27 cellular contexts compared by ENCODE assay signal in the genomic region with DNA sequence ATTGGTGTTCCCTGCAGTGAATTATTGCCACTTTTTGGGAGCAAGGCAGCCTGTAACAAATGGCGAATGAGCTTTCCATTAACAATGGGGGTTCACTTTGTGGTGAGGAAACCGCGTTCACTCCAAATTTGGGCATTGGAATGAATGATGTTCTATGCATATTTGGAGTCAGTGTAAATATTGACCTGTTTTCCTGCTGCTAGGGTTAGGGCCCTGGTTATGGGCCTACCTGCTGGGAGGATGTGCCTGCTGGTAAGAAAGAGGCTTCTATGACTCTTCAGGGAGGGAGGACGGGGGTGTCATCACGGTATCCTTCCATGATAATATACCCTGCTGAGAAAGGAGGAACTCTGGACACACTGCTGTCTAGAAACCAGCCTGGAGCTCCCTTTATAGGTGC. TPM values are rescaled to one million over a fixed set of nuclear protein-coding genes. Genes with fewer than 3 reads are reported as not detected.
"Had no signal": no experiment of that assay in that cellular context is flagged by ENCODE, and none has a peak within 500 bp of the region (broad histone marks: within the 10 kb centered on the region; RNA-seq: fewer than 3 reads in every experiment).

No MANE protein-coding gene starts in this region.

- H3K9me3 Mint-ChIP-seq: activated B cell treated with CpG ODN at 0.5 μM for 24 hours; dendritic cell treated with granulocyte-macrophage colony-stimulating factor and Interleukin-4, amounts not matched to agents 40 ng/mL and 50 ng/mL, for 4 days; effector memory CD8-positive, alpha-beta T cell; naive thymus-derived CD8-positive, alpha-beta T cell had no signal

- H3K36me3 Mint-ChIP-seq: activated naive CD8-positive, alpha-beta T cell; naive thymus-derived CD8-positive, alpha-beta T cell had no signal

- H3K4me3 ChIP-seq: heart left ventricle, lung, psoas muscle, sigmoid colon, spleen, stomach, thoracic aorta had no signal

- DNase-seq: activated B cell treated with CpG ODN at 0.5 μM for 24 hours; activated CD4-positive, alpha-beta T cell treated with anti-CD3 and anti-CD28 coated beads for 48 hours; activated CD8-positive, alpha-beta memory T cell treated with anti-CD3 and anti-CD28 coated beads, Interleukin-2, amount 50 U/mL, for 4 hours; activated CD8-positive, alpha-beta T cell treated with anti-CD3 and anti-CD28 coated beads, Interleukin-2, amount 10 ng/mL, durations not matched to agents 7 days and 5 days; activated effector memory CD4-positive, alpha-beta T cell treated with anti-CD3 and anti-CD28 coated beads, Interleukin-2, amount 50 U/mL, for 16 hours; activated T-cell treated with anti-CD3 and anti-CD28 coated beads, Interleukin-2, amount 50 U/mL, for 48 hours; amygdala; cerebellar nuclear complex; effector memory CD8-positive, alpha-beta T cell; foreskin melanocyte; heart left ventricle; left cardiac atrium; naive thymus-derived CD8-positive, alpha-beta T cell; psoas muscle; sigmoid colon; spleen; stimulated activated CD4-positive, alpha-beta T cell treated with anti-CD3 and anti-CD28 coated beads, Interleukin-1b, Interleukin-23, amount 100 ng/mL, for 48 hours; stomach had no signal

- H3K27ac Mint-ChIP-seq: activated B cell treated with CpG ODN at 0.5 μM for 24 hours; activated CD8-positive, alpha-beta T cell treated with anti-CD3 and anti-CD28 coated beads, Interleukin-2, amount 10 ng/mL, durations not matched to agents 7 days and 5 days; activated naive CD8-positive, alpha-beta T cell; dendritic cell treated with granulocyte-macrophage colony-stimulating factor and Interleukin-4, amounts not matched to agents 40 ng/mL and 50 ng/mL, for 4 days; effector memory CD8-positive, alpha-beta T cell; naive thymus-derived CD8-positive, alpha-beta T cell had no signal

- FAIRE-seq: TTC549, urothelium cell line had no signal

- H3K27ac ChIP-seq: epithelial cell of prostate, heart left ventricle, psoas muscle, sigmoid colon, spleen, stomach, thoracic aorta had no signal

- H3K27me3 Mint-ChIP-seq: activated naive CD8-positive, alpha-beta T cell had no signal

- ATAC-seq: activated CD8-positive, alpha-beta T cell treated with anti-CD3 and anti-CD28 coated beads, Interleukin-2, amount 10 ng/mL, durations not matched to agents 7 days and 5 days; effector memory CD8-positive, alpha-beta T cell; heart left ventricle; left cardiac atrium; naive thymus-derived CD8-positive, alpha-beta T cell; psoas muscle had no signal

- H3K4me3 Mint-ChIP-seq: activated B cell treated with CpG ODN at 0.5 μM for 24 hours; activated CD8-positive, alpha-beta T cell treated with anti-CD3 and anti-CD28 coated beads, Interleukin-2, amount 10 ng/mL, durations not matched to agents 7 days and 5 days; activated naive CD8-positive, alpha-beta T cell; dendritic cell treated with granulocyte-macrophage colony-stimulating factor and Interleukin-4, amounts not matched to agents 40 ng/mL and 50 ng/mL, for 4 days; effector memory CD8-positive, alpha-beta T cell; naive thymus-derived CD8-positive, alpha-beta T cell had no signal

- H3K27me3 ChIP-seq: sigmoid colon, stomach had no signal

- H3K9me3 ChIP-seq: heart left ventricle, psoas muscle, sigmoid colon, spleen, stomach, thoracic aorta had no signal

- H3K36me3 ChIP-seq: heart left ventricle, sigmoid colon, spleen, stomach, thoracic aorta had no signal

RNA-seq across cellular contexts. Expression of gene C9orf50, which starts 29.0 kb away (rescaled TPM):
- total RNA-seq: activated B cell treated with CpG ODN at 0.5 μM for 24 hours; activated CD8-positive, alpha-beta T cell treated with anti-CD3 and anti-CD28 coated beads, Interleukin-2, amount 10 ng/mL, durations not matched to agents 7 days and 5 days; heart left ventricle; left cardiac atrium; naive thymus-derived CD8-positive, alpha-beta T cell; omental fat pad; psoas muscle; stomach; T-helper 2 cell treated with Interferon-gamma antibody and Interleukin-4, amounts not matched to agents 100 ng/mL and 5 ng/mL, for 36 hours; thoracic aorta had no signal
- polyA plus RNA-seq: heart left ventricle; lung; naive thymus-derived CD8-positive, alpha-beta T cell; psoas muscle had no signal
